Comparison of ENCODE assay signal across 24 cellular contexts in the genomic region with DNA sequence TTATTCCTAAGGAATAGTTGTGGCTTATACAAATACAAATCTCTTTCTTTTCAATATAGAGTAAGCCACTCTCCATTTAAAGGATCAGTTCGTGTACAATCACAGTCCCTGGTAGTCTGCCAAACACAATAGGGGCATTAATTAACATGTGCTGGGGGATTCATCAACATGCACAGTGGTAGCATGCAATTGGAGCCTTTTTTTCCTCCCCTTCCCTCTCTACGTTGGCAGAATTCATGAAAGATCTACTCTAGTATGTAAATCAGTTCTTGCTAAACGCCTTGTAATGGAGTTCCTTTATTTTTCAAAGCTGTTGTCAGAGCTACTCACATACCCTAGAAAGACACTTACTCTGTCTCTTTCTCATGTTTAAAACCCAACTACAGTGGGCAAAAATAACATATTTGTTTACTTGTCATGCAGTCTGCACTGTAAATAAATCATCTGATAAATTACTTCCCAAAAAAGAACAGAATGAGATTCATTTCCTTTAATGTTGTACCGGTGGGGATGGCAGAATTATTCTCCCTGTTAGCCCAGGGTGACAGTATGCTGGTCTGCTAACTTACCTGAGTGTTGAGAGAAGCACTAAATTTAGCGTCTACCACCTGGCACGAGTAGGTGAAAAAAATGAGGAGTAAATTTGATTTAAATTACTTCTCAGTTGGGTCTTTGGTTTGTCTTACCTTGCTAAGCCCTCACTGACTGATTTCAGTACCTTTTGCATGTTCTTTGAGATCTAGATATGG.
DNase-seq lines count a peak whose midpoint lies in the region; ATAC-seq, FAIRE-seq and TF ChIP-seq lines count a peak whose summit lies in the region.
"Had no signal": no experiment of that assay in that cellular context is flagged by ENCODE, and none has a peak within 500 bp of the region (broad histone marks: within the 10 kb centered on the region; RNA-seq: fewer than 3 reads in every experiment).

No MANE protein-coding gene starts in this region.

- no peaks in the 10 kb centered on the region for H3K27me3 Mint-ChIP-seq in natural killer cell (ENCODE audit: low read depth in 2 of 2)
- H3K27me3 Mint-ChIP-seq: activated naive CD8-positive, alpha-beta T cell treated with anti-CD3 and anti-CD28 coated beads, Interleukin-2, amount 10 ng/mL, durations not matched to agents 7 days and 5 days had no signal

- TF ChIP-seq CTCF in pancreas (IDR thresholded peaks at IDR 0.05), result no peak
- no peak for TF ChIP-seq CTCF in natural killer cell (IDR thresholded peaks at IDR 0.05)
- no peak for TF ChIP-seq CTCF in right lobe of liver (IDR thresholded peaks at IDR 0.05)

- H3K4me3 ChIP-seq in pancreas, result no peak overlapping the region
- no peak overlapping the region for H3K4me3 ChIP-seq in right lobe of liver
- H3K4me3 ChIP-seq: left ventricle myocardium inferior, spleen, upper lobe of left lung had no signal

- ATAC-seq in pancreas, result no peak
- no peak for ATAC-seq in natural killer cell
- no peak for ATAC-seq in right lobe of liver
- ATAC-seq: activated CD4-positive, alpha-beta T cell treated with anti-CD3 and anti-CD28 coated beads for 36 hours; activated T-helper 17 cell treated with anti-CD3 and anti-CD28 coated beads, Interleukin-2, amount 50 U/mL, for 72 hours; stimulated activated naive CD8-positive, alpha-beta T cell treated with anti-CD3 and anti-CD28 coated beads, Interleukin-15, amount 100 ng/mL, for 72 hours had no signal

- H3K36me3 ChIP-seq in pancreas (no peaks in the 10 kb centered on the region), right lobe of liver (no peaks in the 10 kb centered on the region)
- H3K36me3 ChIP-seq: left ventricle myocardium inferior, spleen, upper lobe of left lung had no signal

- in situ Hi-C loops in G401 (cut with HindIII; ENCODE audit: low sequenced_read_pairs), result no loop called here

- H3K4me1 ChIP-seq in pancreas (no peaks in the 10 kb centered on the region), right lobe of liver (no peaks in the 10 kb centered on the region)
- H3K4me1 ChIP-seq: left ventricle myocardium inferior, spleen, upper lobe of left lung had no signal

- H3K4me3 Mint-ChIP-seq in natural killer cell, result no peak overlapping the region
- H3K4me3 Mint-ChIP-seq: activated CD4-positive, alpha-beta T cell treated with anti-CD3 and anti-CD28 coated beads for 36 hours; activated naive CD8-positive, alpha-beta T cell treated with anti-CD3 and anti-CD28 coated beads, Interleukin-2, amount 10 ng/mL, durations not matched to agents 7 days and 5 days; activated T-helper 17 cell treated with anti-CD3 and anti-CD28 coated beads, Interleukin-2, amount 50 U/mL, for 72 hours; CD4-positive, alpha-beta memory T cell; stimulated activated naive CD8-positive, alpha-beta T cell treated with anti-CD3 and anti-CD28 coated beads, Interleukin-15, amount 100 ng/mL, for 72 hours had no signal

- intact Hi-C loops in pancreas (cut with DNase I) (no loop called here), natural killer cell (cut with micrococcal nuclease) (no loop called here), right lobe of liver (cut with DNase I) (no loop called here)

- no peak for FAIRE-seq in pancreas (lab: Jason Lieb, UNC)
- FAIRE-seq: TTC549 had no signal

- H3K36me3 Mint-ChIP-seq in natural killer cell, result no peaks in the 10 kb centered on the region
- H3K36me3 Mint-ChIP-seq: activated naive CD8-positive, alpha-beta T cell treated with anti-CD3 and anti-CD28 coated beads, Interleukin-2, amount 10 ng/mL, durations not matched to agents 7 days and 5 days; CD4-positive, alpha-beta memory T cell had no signal

- no peaks in the 10 kb centered on the region for H3K9me3 Mint-ChIP-seq in natural killer cell
- H3K9me3 Mint-ChIP-seq: activated naive CD8-positive, alpha-beta T cell treated with anti-CD3 and anti-CD28 coated beads, Interleukin-2, amount 10 ng/mL, durations not matched to agents 7 days and 5 days; activated T-helper 17 cell treated with anti-CD3 and anti-CD28 coated beads, Interleukin-2, amount 50 U/mL, for 72 hours; CD4-positive, alpha-beta memory T cell; stimulated activated naive CD8-positive, alpha-beta T cell treated with anti-CD3 and anti-CD28 coated beads, Interleukin-15, amount 100 ng/mL, for 72 hours had no signal

- no peaks in the 10 kb centered on the region for H3K9me3 ChIP-seq in pancreas
- H3K9me3 ChIP-seq in right lobe of liver, result no peaks in the 10 kb centered on the region
- H3K9me3 ChIP-seq: spleen, upper lobe of left lung had no signal

- peak; percentile 73 for DNase-seq in G401 (ENCODE audit: low spot score)
- peak; percentile 8 to 82 (median 34) for DNase-seq in NCI-H1417 (lab: John Stamatoyannopoulos, UW)
- peak; percentile 26 for DNase-seq in medulla oblongata (ENCODE audit: extremely low spot score)
- DNase-seq in NCI-H1694 (lab: John Stamatoyannopoulos, UW), result no peak
- DNase-seq in pancreas, result no peak
- no peak for DNase-seq in natural killer cell
- no peak for DNase-seq in right lobe of liver
- DNase-seq: activated CD4-positive, alpha-beta T cell treated with anti-CD3 and anti-CD28 coated beads for 36 hours; activated naive CD8-positive, alpha-beta T cell treated with anti-CD3 and anti-CD28 coated beads, Interleukin-2, amount 10 ng/mL, durations not matched to agents 7 days and 5 days; CD4-positive, alpha-beta memory T cell; DND-41; head of caudate nucleus; IMR-90; left ventricle myocardium inferior; NCI-H187; NCI-H510A treated with DMSO at 0.1 percent for 48 hours; Right ventricle myocardium superior; spleen; stimulated activated CD4-positive, alpha-beta T cell treated with anti-CD3 and anti-CD28 coated beads, Interleukin-4, amount 100 ng/mL, for 24 hours; stimulated activated naive CD8-positive, alpha-beta T cell treated with anti-CD3 and anti-CD28 coated beads, Interleukin-15, amount 100 ng/mL, for 72 hours; upper lobe of left lung had no signal

- TF ChIP-seq POLR2A in right lobe of liver (IDR thresholded peaks at IDR 0.05), result no peak

- H3K4me1 Mint-ChIP-seq in natural killer cell, result no peaks in the 10 kb centered on the region
- H3K4me1 Mint-ChIP-seq: activated CD4-positive, alpha-beta T cell treated with anti-CD3 and anti-CD28 coated beads for 36 hours; activated naive CD8-positive, alpha-beta T cell treated with anti-CD3 and anti-CD28 coated beads, Interleukin-2, amount 10 ng/mL, durations not matched to agents 7 days and 5 days; activated T-helper 17 cell treated with anti-CD3 and anti-CD28 coated beads, Interleukin-2, amount 50 U/mL, for 72 hours; CD4-positive, alpha-beta memory T cell; stimulated activated naive CD8-positive, alpha-beta T cell treated with anti-CD3 and anti-CD28 coated beads, Interleukin-15, amount 100 ng/mL, for 72 hours had no signal

- H3K27ac ChIP-seq in angular gyrus (ENCODE audit: low read depth, low read length), result peak overlapping the region; percentile 20
- H3K27ac ChIP-seq in pancreas, result no peak overlapping the region
- H3K27ac ChIP-seq in right lobe of liver, result no peak overlapping the region
- H3K27ac ChIP-seq: left ventricle myocardium inferior, spleen, upper lobe of left lung had no signal

- H3K27me3 ChIP-seq in pancreas (peaks cover 0 to 9% (median 0%) of the 10 kb centered on the region in 4 donors), right lobe of liver (no peaks in the 10 kb centered on the region)
- H3K27me3 ChIP-seq: upper lobe of left lung had no signal

- H3K27ac Mint-ChIP-seq in natural killer cell, result no peak overlapping the region
- H3K27ac Mint-ChIP-seq: activated CD4-positive, alpha-beta T cell treated with anti-CD3 and anti-CD28 coated beads for 36 hours; activated naive CD8-positive, alpha-beta T cell treated with anti-CD3 and anti-CD28 coated beads, Interleukin-2, amount 10 ng/mL, durations not matched to agents 7 days and 5 days; activated T-helper 17 cell treated with anti-CD3 and anti-CD28 coated beads, Interleukin-2, amount 50 U/mL, for 72 hours; CD4-positive, alpha-beta memory T cell; stimulated activated naive CD8-positive, alpha-beta T cell treated with anti-CD3 and anti-CD28 coated beads, Interleukin-15, amount 100 ng/mL, for 72 hours had no signal

- 4 to 7% methylated on average over 6 of the region's 6 CpGs for whole genome bisulfite sequencing in pancreas, 2 donors
- 10% methylated on average over 6 of the region's 6 CpGs for WGBS in right lobe of liver (ENCODE audit: insufficient coverage, low coverage, low lambda C conversion rate, missing lambda C conversion rate)

Comparison
In these comparisons a context has a peak if more than half of its experiments do, and no peak if none do; other contexts are left out.
1. DNase-seq: peak in G401 (single experiment), NCI-H1417 (3 of 3) and medulla oblongata (single experiment); none in NCI-H1694 (single experiment), pancreas (0 of 6), natural killer cell (single experiment) and right lobe of liver (0 of 3).